Comparison of ENCODE assay signal across 8 cellular contexts in the genomic region with DNA sequence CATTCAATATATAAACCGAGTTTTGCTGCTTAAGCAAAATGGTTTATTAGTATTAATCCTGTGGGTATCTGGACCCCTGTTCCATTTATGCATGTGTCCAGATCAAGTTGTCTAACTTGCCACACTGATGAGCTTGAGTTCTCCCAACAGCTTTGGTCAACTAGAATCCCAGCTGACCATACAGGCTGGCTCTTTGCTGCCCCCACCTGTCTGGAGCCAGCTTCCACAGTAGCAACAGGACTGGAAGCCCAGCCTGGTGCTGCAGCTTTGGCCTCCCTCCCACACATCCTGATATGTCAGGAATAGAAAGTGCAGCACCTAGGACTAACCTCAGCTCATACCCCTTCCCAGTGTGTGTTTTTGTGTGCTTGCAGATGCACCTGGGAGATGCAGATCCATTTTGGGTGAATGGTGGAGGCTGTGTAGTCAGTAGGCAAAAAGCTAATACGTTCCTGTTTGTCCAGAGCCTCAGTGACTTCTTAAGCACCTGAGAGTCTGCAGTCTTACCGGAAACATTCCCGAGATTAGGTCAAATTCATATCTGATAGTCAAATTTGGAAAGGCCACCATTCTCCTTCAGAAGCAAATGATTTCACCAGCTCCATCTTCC. TPM values are rescaled to one million over a fixed set of nuclear protein-coding genes. Genes with fewer than 3 reads are reported as not detected.
DNase-seq lines count a peak whose midpoint lies in the region; ATAC-seq and TF ChIP-seq lines count a peak whose summit lies in the region.

No MANE protein-coding gene starts in this region.

- peaks cover 6% of the 10 kb centered on the region for H3K27me3 Mint-ChIP-seq in activated CD4-positive, alpha-beta T cell treated with anti-CD3 and anti-CD28 coated beads for 36 hours
- H3K27me3 Mint-ChIP-seq in T-helper 2 cell treated with Interferon-gamma antibody and Interleukin-4, amounts not matched to agents 5 μg/mL and 100 μg/mL, for 36 hours (ENCODE audit: low read depth) = peaks cover 11% of the 10 kb centered on the region
- peaks cover 5% of the 10 kb centered on the region for H3K27me3 Mint-ChIP-seq in CD8-positive, alpha-beta T cell (ENCODE audit: low read depth)

- no peak overlapping the region for H3K4me2 ChIP-seq in MM.1S (ENCODE audit: low read depth, low read length)

- no peaks in the 10 kb centered on the region for H3K27me3 ChIP-seq in MM.1S (replicated peaks; ENCODE audit: insufficient read depth, low read length)
- no peaks in the 10 kb centered on the region for H3K27me3 ChIP-seq in CD8-positive, alpha-beta T cell (ENCODE audit: insufficient read depth, low read length)

- ATAC-seq in activated CD4-positive, alpha-beta T cell treated with anti-CD3 and anti-CD28 coated beads for 36 hours = peak; percentile 58
- peak; percentile 78 for ATAC-seq in GM21737 (IDR thresholded peaks at IDR 0.05; ENCODE audit: unreplicated experiment)
- ATAC-seq in CD8-positive, alpha-beta T cell = no peak

- H3K27ac ChIP-seq in MM.1S (ENCODE audit: low read length) = no peak overlapping the region
- H3K27ac ChIP-seq in CD8-positive, alpha-beta T cell (ENCODE audit: low read depth, low read length) = no peak overlapping the region

- H3K4me3 ChIP-seq in MM.1S (ENCODE audit: low read length) = no peak overlapping the region
- H3K4me3 ChIP-seq in CD8-positive, alpha-beta T cell (ENCODE audit: low read depth, low read length) = no peak overlapping the region

- no peaks in the 10 kb centered on the region for H3K9me3 Mint-ChIP-seq in activated CD4-positive, alpha-beta T cell treated with anti-CD3 and anti-CD28 coated beads for 36 hours (ENCODE audit: low read depth)
- H3K9me3 Mint-ChIP-seq in T-helper 2 cell treated with Interferon-gamma antibody and Interleukin-4, amounts not matched to agents 5 μg/mL and 100 μg/mL, for 36 hours = no peaks in the 10 kb centered on the region
- H3K9me3 Mint-ChIP-seq in CD8-positive, alpha-beta T cell = no peaks in the 10 kb centered on the region

- no peaks in the 10 kb centered on the region for H3F3A ChIP-seq in MM.1S (ENCODE audit: insufficient read depth, low read length)

- no peak overlapping the region for H3K4me3 Mint-ChIP-seq in activated CD4-positive, alpha-beta T cell treated with anti-CD3 and anti-CD28 coated beads for 36 hours
- no peak overlapping the region for H3K4me3 Mint-ChIP-seq in T-helper 2 cell treated with Interferon-gamma antibody and Interleukin-4, amounts not matched to agents 5 μg/mL and 100 μg/mL, for 36 hours
- H3K4me3 Mint-ChIP-seq in CD8-positive, alpha-beta T cell = no peak overlapping the region

- POLR2A ChIA-PET in activated CD4-positive, alpha-beta T cell treated with anti-CD3 and anti-CD28 coated beads for 36 hours (lab: Charles Lee) = no interaction called here
- POLR2A ChIA-PET in CD8-positive, alpha-beta T cell (lab: Charles Lee) = no interaction called here

- CTCF ChIA-PET in activated CD4-positive, alpha-beta T cell treated with anti-CD3 and anti-CD28 coated beads for 36 hours (lab: Charles Lee) = interaction anchor here (1.0 to 2.3 kb wide), 4 partner anchors 14 to 243 kb away, joined by 3 to 23 read pairs (median 7); no protein-coding TSS in a partner anchor
- CTCF ChIA-PET in CD8-positive, alpha-beta T cell (lab: Charles Lee) = interaction anchor here (1.0 to 1.5 kb wide), 5 partner anchors 119 to 143 kb away, joined by 3 to 6 read pairs (median 5); no protein-coding TSS in a partner anchor

- TF ChIP-seq CTCF in MM.1S (IDR thresholded peaks at IDR 0.05; ENCODE audit: low read length) = peak; percentile 86
- no peak for TF ChIP-seq CTCF in CD8-positive, alpha-beta T cell (IDR thresholded peaks at IDR 0.05)

- H3K36me3 ChIP-seq in MM.1S (replicated peaks; ENCODE audit: insufficient read depth, low read length) = no peaks in the 10 kb centered on the region
- H3K36me3 ChIP-seq in CD8-positive, alpha-beta T cell (ENCODE audit: insufficient read depth, low read length) = no peaks in the 10 kb centered on the region

- intact Hi-C loops in activated CD4-positive, alpha-beta T cell treated with anti-CD3 and anti-CD28 coated beads for 36 hours (cut with DNase I, micrococcal nuclease) = loop anchor here (1.0 to 5.0 kb wide), 2 partner anchors 140 to 245 kb away; no protein-coding TSS in a partner anchor
- intact Hi-C loops in CD8-positive, alpha-beta T cell (cut with DNase I, micrococcal nuclease) = loop anchor here (2.0 to 5.0 kb wide), 2 partner anchors 140 to 141 kb away; no protein-coding TSS in a partner anchor

- H2AFZ ChIP-seq in MM.1S (ENCODE audit: low read length) = no peak overlapping the region

- no peaks in the 10 kb centered on the region for H3K79me2 ChIP-seq in MM.1S (ENCODE audit: low read length)

- H3K27ac Mint-ChIP-seq in activated CD4-positive, alpha-beta T cell treated with anti-CD3 and anti-CD28 coated beads for 36 hours = no peak overlapping the region
- H3K27ac Mint-ChIP-seq in T-helper 2 cell treated with Interferon-gamma antibody and Interleukin-4, amounts not matched to agents 5 μg/mL and 100 μg/mL, for 36 hours = no peak overlapping the region
- no peak overlapping the region for H3K27ac Mint-ChIP-seq in CD8-positive, alpha-beta T cell

- no peaks in the 10 kb centered on the region for H3K4me1 Mint-ChIP-seq in activated CD4-positive, alpha-beta T cell treated with anti-CD3 and anti-CD28 coated beads for 36 hours
- H3K4me1 Mint-ChIP-seq in T-helper 2 cell treated with Interferon-gamma antibody and Interleukin-4, amounts not matched to agents 5 μg/mL and 100 μg/mL, for 36 hours (ENCODE audit: low read depth) = no peaks in the 10 kb centered on the region
- H3K4me1 Mint-ChIP-seq in CD8-positive, alpha-beta T cell (ENCODE audit: low read depth) = no peaks in the 10 kb centered on the region

- no peaks in the 10 kb centered on the region for H3K9me3 ChIP-seq in MM.1S (replicated peaks; ENCODE audit: insufficient read depth, low read length)
- H3K9me3 ChIP-seq in CD8-positive, alpha-beta T cell (ENCODE audit: low read length) = no peaks in the 10 kb centered on the region

- no peak overlapping the region for H3K9ac ChIP-seq in MM.1S (ENCODE audit: low read length)

- H3K9me2 ChIP-seq in MM.1S (replicated peaks; ENCODE audit: insufficient read depth, low read length) = no peaks in the 10 kb centered on the region

- DNase-seq in activated CD4-positive, alpha-beta T cell treated with anti-CD3 and anti-CD28 coated beads for 36 hours = peak; percentile 66
- DNase-seq in activated CD4-positive, alpha-beta T cell treated with anti-CD3 and anti-CD28 coated beads, Interleukin-2, amount 50 U/mL, for 1 hour = no peak
- DNase-seq in MM.1S (peak; percentile 55), fibroblast of the conjunctiva (ENCODE audit: low read depth) (peak; percentile 45), nucleus accumbens (lab: John Stamatoyannopoulos, UW) (peak in 43 of 56 donors; percentile 1 to 72 (median 18))
- DNase-seq in T-helper 2 cell treated with Interferon-gamma antibody and Interleukin-4, amounts not matched to agents 5 μg/mL and 100 μg/mL, for 36 hours (ENCODE audit: low spot score) = peak; percentile 20
- no peak for DNase-seq in CD8-positive, alpha-beta T cell

- no peaks in the 10 kb centered on the region for H3K36me3 Mint-ChIP-seq in activated CD4-positive, alpha-beta T cell treated with anti-CD3 and anti-CD28 coated beads for 36 hours (ENCODE audit: low read depth)
- H3K36me3 Mint-ChIP-seq in T-helper 2 cell treated with Interferon-gamma antibody and Interleukin-4, amounts not matched to agents 5 μg/mL and 100 μg/mL, for 36 hours (ENCODE audit: low read depth) = no peaks in the 10 kb centered on the region
- no peaks in the 10 kb centered on the region for H3K36me3 Mint-ChIP-seq in CD8-positive, alpha-beta T cell

- H3K4me1 ChIP-seq in MM.1S (ENCODE audit: low read length) = no peaks in the 10 kb centered on the region
- H3K4me1 ChIP-seq in CD8-positive, alpha-beta T cell (ENCODE audit: insufficient read depth, low read length) = no peaks in the 10 kb centered on the region

- H4K20me1 ChIP-seq in MM.1S (ENCODE audit: insufficient read depth, low read length) = no peaks in the 10 kb centered on the region

RNA-seq across cellular contexts. Expression of a gene that starts 40.9 kb away (rescaled TPM):
- 10 to 100 TPM; 25.9 to 34.7 TPM for total RNA-seq in activated CD4-positive, alpha-beta T cell treated with anti-CD3 and anti-CD28 coated beads for 36 hours
- total RNA-seq in CD8-positive, alpha-beta T cell = 10 to 100 TPM in 1 of 2 experiments, 1 to 10 TPM in 1; 9.4 to 13.1 TPM

Comparison
In these comparisons a context has a peak if more than half of its experiments do, and no peak if none do; other contexts are left out.
1. DNase-seq: peak in activated CD4-positive, alpha-beta T cell treated with anti-CD3 and anti-CD28 coated beads for 36 hours (single experiment), MM.1S (single experiment), T-helper 2 cell treated with Interferon-gamma antibody and Interleukin-4, amounts not matched to agents 5 μg/mL and 100 μg/mL, for 36 hours (single experiment), fibroblast of the conjunctiva (single experiment) and nucleus accumbens (43 of 56); none in activated CD4-positive, alpha-beta T cell treated with anti-CD3 and anti-CD28 coated beads, Interleukin-2, amount 50 U/mL, for 1 hour (single experiment) and CD8-positive, alpha-beta T cell (0 of 7).